9 cellular contexts compared by ENCODE assay signal in the genomic region with DNA sequence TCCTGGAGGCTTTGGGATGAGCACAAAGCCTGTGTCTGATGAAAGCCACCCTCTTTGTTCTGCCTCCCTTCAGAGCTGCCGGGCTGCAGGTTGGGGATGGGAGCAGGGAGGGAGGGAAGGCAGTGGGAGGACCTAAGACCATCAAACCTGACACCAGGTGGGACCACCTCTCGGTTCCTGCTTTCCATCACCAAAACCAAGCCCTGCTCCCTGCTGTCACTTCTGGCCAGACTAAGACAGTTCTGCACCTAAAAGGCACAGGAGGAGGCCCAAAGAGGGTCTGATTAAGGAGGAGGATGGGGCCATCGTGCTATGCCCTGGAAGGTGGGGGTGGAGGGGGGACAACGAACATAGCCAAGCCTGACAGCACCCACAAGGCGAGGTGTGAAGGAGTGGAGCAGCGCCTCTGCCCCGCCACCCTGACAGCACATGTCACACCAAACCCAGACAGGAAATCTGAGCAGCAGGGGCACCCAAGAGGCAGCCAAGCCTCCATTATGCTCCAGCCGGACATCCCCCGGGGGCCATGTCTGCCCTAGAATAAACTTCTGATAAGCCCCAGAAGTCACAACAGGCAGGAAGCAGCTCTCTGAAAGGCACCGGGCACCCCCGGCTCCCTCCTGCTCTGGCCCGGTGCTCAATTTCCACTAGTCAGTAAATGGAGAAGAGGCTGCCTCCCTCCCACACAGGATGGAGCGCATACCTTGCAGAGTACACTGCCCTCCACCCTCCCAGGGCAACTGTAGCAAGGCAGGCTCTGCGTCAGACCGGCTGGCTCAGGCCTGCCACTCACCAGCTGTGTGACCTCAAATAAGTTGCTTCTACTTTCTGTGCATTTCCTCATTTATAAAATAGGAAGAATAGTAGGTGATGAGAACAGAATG. TPM values are rescaled to one million over a fixed set of nuclear protein-coding genes. Genes with fewer than 3 reads are reported as not detected.
DNase-seq lines count a peak whose midpoint lies in the region; ATAC-seq, FAIRE-seq and TF ChIP-seq lines count a peak whose summit lies in the region.
"Had no signal": no experiment of that assay in that cellular context is flagged by ENCODE, and none has a peak within 500 bp of the region (broad histone marks: within the 10 kb centered on the region; RNA-seq: fewer than 3 reads in every experiment).

No MANE protein-coding gene starts in this region.

- H3K4me3 Mint-ChIP-seq in Calu3 (ENCODE audit: low read depth, unreplicated experiment): no peak overlapping the region

- H3K9me1 ChIP-seq in keratinocyte (ENCODE audit: control insufficient read depth, extremely low read depth, insufficient read depth, low read length): peaks cover 2% of the 10 kb centered on the region

- no peak overlapping the region for H2AFZ ChIP-seq in GM23248
- H2AFZ ChIP-seq in GM12878 (ENCODE audit: control insufficient read depth, low read depth, low read length): peak overlapping the region; percentile 54
- H2AFZ ChIP-seq in keratinocyte (ENCODE audit: control insufficient read depth, low read length): no peak overlapping the region
- no peak overlapping the region for H2AFZ ChIP-seq in MM.1S (ENCODE audit: low read length)

- SMC1A ChIA-PET in GM12878 (lab: Charles Lee; ENCODE audit: uncharacterized antibody, unreplicated experiment): no interaction called here

- RAD21 ChIA-PET in GM12878 (lab: Charles Lee; ENCODE audit: unreplicated experiment): no interaction called here

- CTCF ChIA-PET in GM12878 (lab: Yijun Ruan, JAX) (interaction anchor here (0.5 to 1.5 kb wide), 3 partner anchors 25 to 152 kb away, joined by 3 to 6 read pairs (median 6); partner anchors contain the start of gene POLR3A), Calu3 (lab: Charles Lee) (no interaction called here)

- POLR2A ChIA-PET in GM12878 (lab: Charles Lee): no interaction called here

- TF ChIP-seq EP300 in GM12878 (IDR thresholded peaks at IDR 0.05; ENCODE audit: borderline replicate concordance in 1 of 2, control insufficient read depth in 1 of 2, low read depth in 2 of 2, low read length in 2 of 2): no peak

- no peak for TF ChIP-seq POLR2A in GM12878 (IDR thresholded peaks at IDR 0.05; ENCODE audit: low read depth, low read length)

- dilution Hi-C loops in keratinocyte (cut with MboI; ENCODE audit: extremely low pct_ligation_motif_present, low sequenced_read_pairs): no loop called here

- no peaks in the 10 kb centered on the region for H3K9me3 Mint-ChIP-seq in Calu3 (ENCODE audit: low read depth, unreplicated experiment)

- FAIRE-seq in GM12878 (lab: Jason Lieb, UNC): peak; percentile 23
- FAIRE-seq in keratinocyte (lab: Jason Lieb, UNC): peak; percentile 90

- H3K4me2 ChIP-seq in GM23248 (ENCODE audit: unreplicated experiment) (no peak overlapping the region), GM12878 (ENCODE audit: control insufficient read depth, insufficient read depth) (peak overlapping the region; percentile 45; the same call in 1 of the 2 replicates), keratinocyte (ENCODE audit: control insufficient read depth, extremely low read depth, insufficient read depth, low read depth, low read length) (peak overlapping the region; percentile 43), MM.1S (ENCODE audit: low read depth, low read length) (no peak overlapping the region)

- H3K4me3 ChIP-seq in GM23248 (no peak overlapping the region), GM12878 (no peak overlapping the region), keratinocyte (ENCODE audit: control insufficient read depth in 2 of 3, extremely low read depth in 1 of 3, insufficient read depth in 2 of 3, low read depth in 1 of 3, low read length in 3 of 3) (no peak overlapping the region), MM.1S (ENCODE audit: low read length) (no peak overlapping the region)

- H3F3A ChIP-seq in GM23248 (ENCODE audit: insufficient read depth): peaks cover 11% of the 10 kb centered on the region
- no peaks in the 10 kb centered on the region for H3F3A ChIP-seq in MM.1S (ENCODE audit: insufficient read depth, low read length)

- peak; percentile 48 for DNase-seq in GF-D8 (lab: John Stamatoyannopoulos, UW)
- DNase-seq in GM23248: peak; percentile 31
- DNase-seq in NCI-H2196 treated with DMSO at 0.1 percent for 48 hours (lab: John Stamatoyannopoulos, UW; ENCODE audit: unreplicated experiment): peak; percentile 48
- peak; percentile 20 for DNase-seq in GM12878 (ENCODE audit: low read depth, low spot score)
- no peak for DNase-seq in keratinocyte (ENCODE audit: low read depth, low spot score)
- DNase-seq in stimulated activated CD8-positive, alpha-beta memory T cell treated with anti-CD3 and anti-CD28 coated beads, Interleukin-7, amount 100 ng/mL, for 24 hours (ENCODE audit: low read depth): peak; percentile 10
- no peak for DNase-seq in MM.1S
- DNase-seq in Calu3: no peak

- H3K9me3 ChIP-seq in GM23248 (ENCODE audit: low read depth): no peaks in the 10 kb centered on the region
- H3K9me3 ChIP-seq in GM12878 (replicated peaks; ENCODE audit: control insufficient read depth, insufficient read depth, low read length): no peaks in the 10 kb centered on the region
- H3K9me3 ChIP-seq in keratinocyte (ENCODE audit: control insufficient read depth, low read depth, low read length): no peaks in the 10 kb centered on the region
- H3K9me3 ChIP-seq in MM.1S (replicated peaks; ENCODE audit: insufficient read depth, low read length): no peaks in the 10 kb centered on the region
- H3K9me3 ChIP-seq: neutrophil had no signal

- no peaks in the 10 kb centered on the region for H3K27me3 Mint-ChIP-seq in Calu3 (ENCODE audit: unreplicated experiment)

- H3K27ac Mint-ChIP-seq in Calu3 (ENCODE audit: unreplicated experiment): no peak overlapping the region

- H4K20me1 ChIP-seq in GM23248 (ENCODE audit: insufficient read depth): peaks cover 18% of the 10 kb centered on the region; the same call in 1 of the 2 replicates
- no peaks in the 10 kb centered on the region for H4K20me1 ChIP-seq in GM12878 (ENCODE audit: control insufficient read depth, insufficient read depth)
- no peaks in the 10 kb centered on the region for H4K20me1 ChIP-seq in keratinocyte (ENCODE audit: control insufficient read depth, extremely low read depth, insufficient read depth, low read length)
- H4K20me1 ChIP-seq in MM.1S (ENCODE audit: insufficient read depth, low read length): no peaks in the 10 kb centered on the region

- BruUV-seq in GM12878 (replicated peaks; lab: Mats Ljungman, UMichigan) (no TSS peak), Calu3 (replicated peaks; lab: Mats Ljungman, UMichigan) (no TSS peak)

- H3K9me2 ChIP-seq in GM23248 (ENCODE audit: insufficient read depth) (no peaks in the 10 kb centered on the region), MM.1S (replicated peaks; ENCODE audit: insufficient read depth, low read length) (no peaks in the 10 kb centered on the region)

- H3K27ac ChIP-seq in GM23248 (no peak overlapping the region), GM12878 (ENCODE audit: control insufficient read depth, insufficient read depth) (0 out of 2 replicates have a peak overlapping the region, but pooled peaks have one; percentile 14), keratinocyte (ENCODE audit: control insufficient read depth, insufficient read depth, low read length) (peak overlapping the region; percentile 83), MM.1S (ENCODE audit: low read length) (no peak overlapping the region)
- H3K27ac ChIP-seq: neutrophil had no signal

- H3K9ac ChIP-seq in GM23248: no peak overlapping the region
- H3K9ac ChIP-seq in GM12878 (ENCODE audit: control insufficient read depth, insufficient read depth, low read length): no peak overlapping the region
- H3K9ac ChIP-seq in keratinocyte (ENCODE audit: control insufficient read depth, extremely low read depth, insufficient read depth, low read length): peak overlapping the region; percentile 58
- no peak overlapping the region for H3K9ac ChIP-seq in MM.1S (ENCODE audit: low read length)

- H3K4me1 Mint-ChIP-seq in Calu3 (ENCODE audit: low read depth, unreplicated experiment): peaks cover 32% of the 10 kb centered on the region

- TF ChIP-seq RAD21 in GM12878 (IDR thresholded peaks at IDR 0.05; ENCODE audit: insufficient read depth, low read depth, low read length): no peak

- peaks cover 12% of the 10 kb centered on the region for H3K4me1 ChIP-seq in GM23248 (ENCODE audit: insufficient read depth)
- peaks cover 27% of the 10 kb centered on the region for H3K4me1 ChIP-seq in GM12878 (ENCODE audit: control insufficient read depth, insufficient read depth, low read length)
- peaks cover 46% of the 10 kb centered on the region for H3K4me1 ChIP-seq in keratinocyte (ENCODE audit: control insufficient read depth, extremely low read depth, insufficient read depth, low read length)
- no peaks in the 10 kb centered on the region for H3K4me1 ChIP-seq in MM.1S (ENCODE audit: low read length)

- intact Hi-C loops in GM12878 (cut with micrococcal nuclease; ENCODE audit: unreplicated experiment) (no loop called here), Calu3 (cut with micrococcal nuclease; ENCODE audit: unreplicated experiment) (no loop called here)

- TF ChIP-seq CTCF in GM12878 (IDR thresholded peaks at IDR 0.05 in 2 of 3, conservative IDR thresholded peaks at IDR 0.05 in 1 of 3; ENCODE audit: control insufficient read depth in 2 of 3, extremely low read depth in 1 of 3, insufficient read depth in 1 of 3, low read depth in 3 of 3, low read length in 3 of 3) (no peak), keratinocyte (optimal IDR thresholded peaks at IDR 0.05 in 1 of 3, IDR thresholded peaks at IDR 0.05 in 1 of 3, conservative IDR thresholded peaks at IDR 0.05 in 1 of 3; ENCODE audit: extremely low read depth in 1 of 3, insufficient read depth in 2 of 3, low read length in 3 of 3) (peak in 1 of 3 experiments; percentile 44), MM.1S (IDR thresholded peaks at IDR 0.05; ENCODE audit: low read length) (no peak), Calu3 (IDR thresholded peaks at IDR 0.05; ENCODE audit: unreplicated experiment) (no peak)

- in situ Hi-C loops in GM23248 (cut with MboI): no loop called here
- in situ Hi-C loops in GM12878 (cut with MboI): no loop called here

- peaks cover 7% of the 10 kb centered on the region for H3K36me3 Mint-ChIP-seq in Calu3 (ENCODE audit: insufficient read depth, unreplicated experiment)

- WGBS in GM23248 (ENCODE audit: low coverage in 1 of 2, low lambda C conversion rate in 2 of 2, missing lambda C conversion rate in 2 of 2), 2 experiments: 73 to 76% methylated on average over 8 to 13 of the region's 15 CpGs
- WGBS in GM12878 (ENCODE audit: insufficient coverage, insufficient replicate concordance, low lambda C conversion rate, missing lambda C conversion rate): 17% methylated on average over 15 of the region's 15 CpGs

- peak; percentile 86 for ATAC-seq in GM12878

- no peaks in the 10 kb centered on the region for H3K27me3 ChIP-seq in GM23248 (replicated peaks; ENCODE audit: insufficient read depth)
- no peaks in the 10 kb centered on the region for H3K27me3 ChIP-seq in GM12878 (replicated peaks in 1 of 2; ENCODE audit: control insufficient read depth in 2 of 2, insufficient read depth in 2 of 2, low read length in 1 of 2)
- no peaks in the 10 kb centered on the region for H3K27me3 ChIP-seq in keratinocyte (ENCODE audit: control insufficient read depth, extremely low read depth, insufficient read depth, low read length)
- H3K27me3 ChIP-seq in MM.1S (replicated peaks; ENCODE audit: insufficient read depth, low read length): no peaks in the 10 kb centered on the region

- H3K79me2 ChIP-seq in GM23248 (ENCODE audit: insufficient read depth): peaks cover 80% of the 10 kb centered on the region
- H3K79me2 ChIP-seq in GM12878 (ENCODE audit: control insufficient read depth, insufficient read depth, low read length): no peaks in the 10 kb centered on the region; the same call in 1 of the 2 replicates
- H3K79me2 ChIP-seq in keratinocyte (ENCODE audit: control insufficient read depth, insufficient read depth, low read length): peaks cover 74% of the 10 kb centered on the region
- H3K79me2 ChIP-seq in MM.1S (ENCODE audit: low read length): peaks cover 18% of the 10 kb centered on the region

- H3K36me3 ChIP-seq in GM23248 (ENCODE audit: low read depth): no peaks in the 10 kb centered on the region
- H3K36me3 ChIP-seq in GM12878 (ENCODE audit: control insufficient read depth in 2 of 2, insufficient read depth in 2 of 2, low read length in 1 of 2): no peaks in the 10 kb centered on the region
- H3K36me3 ChIP-seq in keratinocyte (ENCODE audit: control insufficient read depth in 2 of 2, extremely low read depth in 1 of 2, insufficient read depth in 2 of 2, low read length in 2 of 2): peaks cover 8 to 14% of the 10 kb centered on the region in 2 experiments
- no peaks in the 10 kb centered on the region for H3K36me3 ChIP-seq in MM.1S (replicated peaks; ENCODE audit: insufficient read depth, low read length)
- H3K36me3 ChIP-seq: neutrophil had no signal

RNA-seq across cellular contexts. Expression of gene DLG5, which starts 48.9 kb away (rescaled TPM):
- total RNA-seq in GM23248 (2014; rRNA removed; shearing (Covaris generic)): 27.4 and 27.9 TPM in 2 replicates
- 4.4 and 5.0 TPM in 2 replicates for polyA plus RNA-seq in GM23248 (2016; fragmentation: Nextera tagmentation; extraction: Ambion mirVana)
- total RNA-seq in GM12878 (2013; cell fraction: nucleolus; rRNA removed): 13.3 and 16.7 TPM in 2 replicates
- total RNA-seq in GM12878 (2014; rRNA removed): 2.4 and 2.8 TPM in 2 replicates
- total RNA-seq in GM12878 (2014; rRNA removed; fragmentation: Illumina TruSeq; extraction: Trizol): 2.3 and 2.7 TPM in 2 replicates
- 5.4 and 6.6 TPM in 2 replicates for total RNA-seq in GM12878 (2021)
- polyA plus RNA-seq in GM12878 (2011; ENCODE audit: low read depth): 1.8 TPM
- polyA plus RNA-seq in GM12878 (2011; rRNA removed): 4.3 and 4.4 TPM in 2 replicates
- polyA plus RNA-seq in GM12878 (2011; cell fraction: cytosol; rRNA removed): 5.7 and 6.3 TPM in 2 replicates
- 47.0 and 47.1 TPM in 2 replicates for polyA plus RNA-seq in GM12878 (2011; cell fraction: nucleus; rRNA removed)
- polyA plus RNA-seq in GM12878 (2012): 2.6 and 3.8 TPM in 2 replicates
- 2.7 and 3.6 TPM in 2 replicates for polyA plus RNA-seq in GM12878 (2014; fragmentation: Illumina TruSeq; extraction: Trizol)
- under 1 TPM; 0.18 to 0.22 TPM for polyA plus RNA-seq in GM12878 (2014; fragmentation: Nextera tagmentation; extraction: Ambion mirVana)
- polyA plus RNA-seq in GM12878 (2014; rRNA removed): 3.7 and 5.3 TPM in 2 replicates
- polyA plus RNA-seq in GM12878 (2016; fragmentation: Nextera tagmentation; extraction: Ambion mirVana): under 1 TPM; 0.55 to 0.88 TPM
- 6.6 and 8.6 TPM in 2 replicates for polyA minus RNA-seq in GM12878 (2011; rRNA and poly(A)+ RNA removed)
- polyA minus RNA-seq in GM12878 (2011; cell fraction: cytosol; rRNA and poly(A)+ RNA removed): 3.2 and 3.5 TPM in 2 replicates
- polyA minus RNA-seq in GM12878 (2011; cell fraction: nucleus; rRNA and poly(A)+ RNA removed): 7.5 and 17.6 TPM in 2 replicates
- 9.5 to 35.9 TPM (median 17.2 TPM) in 3 replicates for polyA plus RNA-seq in keratinocyte
- polyA plus RNA-seq in keratinocyte (2011; ENCODE audit: low read depth): 33.6 TPM
- polyA plus RNA-seq in keratinocyte (2011; cell fraction: cytosol; rRNA removed): 15.5 and 21.6 TPM in 2 replicates
- polyA plus RNA-seq in keratinocyte (2011; cell fraction: nucleus; rRNA removed): 59.9 and 60.9 TPM in 2 replicates
- polyA plus RNA-seq in keratinocyte (2012; ENCODE audit: low replicate concordance): 23.2 and 49.6 TPM in 2 replicates
- 23.1 to 123 TPM (median 41.6 TPM) in 3 replicates for polyA minus RNA-seq in keratinocyte
- polyA minus RNA-seq in keratinocyte (2011; cell fraction: cytosol; rRNA and poly(A)+ RNA removed): 34.3 TPM
- 61.4 and 75.7 TPM in 2 replicates for polyA minus RNA-seq in keratinocyte (2011; cell fraction: nucleus; rRNA and poly(A)+ RNA removed)
- 46.0 and 51.0 TPM in 2 replicates for total RNA-seq in Calu3 (2022)

Comparison
In these comparisons a context has a peak if more than half of its experiments do, and no peak if none do; other contexts are left out.
1. DNase-seq: peak in GF-D8 (single experiment), GM23248 (single experiment), NCI-H2196 treated with DMSO at 0.1 percent for 48 hours (single experiment), GM12878 (single experiment) and stimulated activated CD8-positive, alpha-beta memory T cell treated with anti-CD3 and anti-CD28 coated beads, Interleukin-7, amount 100 ng/mL, for 24 hours (single experiment); none in keratinocyte (single experiment), MM.1S (single experiment) and Calu3 (single experiment).
2. H3K27ac ChIP-seq: peak in GM12878 (single experiment) and keratinocyte (single experiment); none in GM23248 (single experiment) and MM.1S (single experiment).
3. H3K4me2 ChIP-seq: peak in GM12878 (single experiment) and keratinocyte (single experiment); none in GM23248 (single experiment) and MM.1S (single experiment).